In the genomic region with DNA sequence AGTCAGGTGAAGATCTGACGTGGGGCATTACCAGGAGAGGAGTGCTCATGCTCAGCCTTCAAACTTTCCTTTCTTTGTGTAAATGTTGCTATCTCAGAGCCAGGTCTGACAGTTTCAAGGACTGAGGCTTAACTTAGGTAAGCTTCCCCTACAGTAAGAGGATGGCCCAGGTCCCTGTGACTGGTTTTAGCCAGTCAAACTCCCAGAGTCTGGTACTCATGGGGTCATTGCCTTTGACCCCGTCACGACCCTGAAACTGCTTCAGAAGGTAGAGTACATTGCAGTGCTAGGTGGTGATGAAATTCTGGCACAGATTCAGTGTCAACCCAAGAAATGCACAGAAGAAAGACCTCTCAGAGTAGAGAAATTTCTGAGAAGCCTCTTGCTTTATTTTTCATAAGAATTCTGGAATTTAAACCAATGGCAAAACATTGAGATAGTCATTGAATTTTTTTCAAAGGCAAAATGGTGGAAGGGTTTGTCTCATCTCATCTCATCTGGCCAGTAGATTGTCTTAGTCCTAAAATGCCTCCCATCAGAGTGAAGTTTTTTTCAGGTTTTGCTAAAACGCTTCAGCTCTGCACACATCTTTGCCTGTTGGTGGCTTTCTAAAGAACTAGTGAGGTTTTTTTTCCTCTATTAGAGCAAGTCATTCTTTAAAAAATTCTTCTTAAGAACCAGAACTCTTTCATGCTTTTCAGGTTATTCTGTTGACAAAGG, we compare ENCODE assay signal across 16 cellular contexts. TPM values are rescaled to one million over a fixed set of nuclear protein-coding genes. Genes with fewer than 3 reads are reported as not detected.
DNase-seq lines count a peak whose midpoint lies in the region; ATAC-seq and TF ChIP-seq lines count a peak whose summit lies in the region.
"Had no signal": no experiment of that assay in that cellular context is flagged by ENCODE, and none has a peak within 500 bp of the region (broad histone marks: within the 10 kb centered on the region; RNA-seq: fewer than 3 reads in every experiment).

No MANE protein-coding gene starts in this region.

- TF ChIP-seq POLR2A in vagina (IDR thresholded peaks at IDR 0.05) = no peak

- no peaks in the 10 kb centered on the region for H3K79me1 ChIP-seq in mesendoderm (ENCODE audit: low read length)

- H3K18ac ChIP-seq in mesendoderm (ENCODE audit: low read length) = peak overlapping the region; percentile 62

- H3K4me2 ChIP-seq in GM23338 = no peak overlapping the region
- no peak overlapping the region for H3K4me2 ChIP-seq in mesendoderm (ENCODE audit: low read length)

- intact Hi-C loops in vagina (cut with DNase I) = no loop called here

- peaks cover 61% of the 10 kb centered on the region for H3K4me1 Mint-ChIP-seq in GM23338

- H3K27me3 Mint-ChIP-seq in GM23338 (ENCODE audit: insufficient read depth, low read depth, poor library complexity) = peaks cover 3% of the 10 kb centered on the region
- H3K27me3 Mint-ChIP-seq: B cell had no signal

- peak; percentile 10 for DNase-seq in G401 (ENCODE audit: low spot score)
- no peak for DNase-seq in GM23338 (ENCODE audit: low spot score)
- DNase-seq in mesendoderm = no peak
- no peak for DNase-seq in vagina (ENCODE audit: extremely low spot score in 2 of 2)
- no peak for DNase-seq in nucleus accumbens (lab: John Stamatoyannopoulos, UW)
- no peak for DNase-seq in OCI-M1 (lab: John Stamatoyannopoulos, UW)
- DNase-seq: activated CD4-positive, alpha-beta T cell treated with anti-CD3 and anti-CD28 coated beads, Interleukin-2, amount 50 U/mL, for 48 hours; activated naive CD4-positive, alpha-beta T cell treated with anti-CD3 and anti-CD28 coated beads for 36 hours; DND-41; NCI-H2029 treated with DMSO at 0.1 percent for 48 hours; NCI-H774; Right ventricle myocardium superior; stimulated activated CD4-positive, alpha-beta T cell treated with anti-CD3 and anti-CD28 coated beads, Interleukin-1b, Interleukin-23, amount 100 ng/mL, for 48 hours had no signal

- H2BK5ac ChIP-seq in mesendoderm (ENCODE audit: low read length) = peak overlapping the region; percentile 65

- peak overlapping the region; percentile 36 for H3K56ac ChIP-seq in mesendoderm (ENCODE audit: low read length)

- H3K4me3 Mint-ChIP-seq in GM23338 = no peak overlapping the region
- H3K4me3 Mint-ChIP-seq: activated naive CD4-positive, alpha-beta T cell treated with anti-CD3 and anti-CD28 coated beads for 36 hours; B cell had no signal

- no peak overlapping the region for H3K9ac ChIP-seq in mesendoderm (ENCODE audit: low read length)

- no peak overlapping the region for H3K27ac ChIP-seq in GM23338 (ENCODE audit: low read depth)
- peak overlapping the region; percentile 31 for H3K27ac ChIP-seq in angular gyrus (ENCODE audit: low read depth, low read length)
- H3K27ac ChIP-seq in mesendoderm (ENCODE audit: low read depth, low read length) = no peak overlapping the region
- no peak overlapping the region for H3K27ac ChIP-seq in vagina

- peak overlapping the region; percentile 46 for H2AK5ac ChIP-seq in mesendoderm (ENCODE audit: low read length)

- no peak overlapping the region for H3K23ac ChIP-seq in mesendoderm (ENCODE audit: low read length)

- H3K27ac Mint-ChIP-seq in GM23338 = no peak overlapping the region
- H3K27ac Mint-ChIP-seq: activated naive CD4-positive, alpha-beta T cell treated with anti-CD3 and anti-CD28 coated beads for 36 hours had no signal

- H2BK120ac ChIP-seq in mesendoderm (ENCODE audit: low read depth, low read length) = no peak overlapping the region

- no peaks in the 10 kb centered on the region for H3K79me2 ChIP-seq in GM23338 (replicated peaks; ENCODE audit: insufficient read depth)
- no peaks in the 10 kb centered on the region for H3K79me2 ChIP-seq in mesendoderm (ENCODE audit: control insufficient read depth, insufficient read depth, low read length)

- H3K27me3 ChIP-seq in GM23338 (ENCODE audit: insufficient read depth) (no peaks in the 10 kb centered on the region), mesendoderm (ENCODE audit: insufficient read depth, low read length, poor library complexity) (no peaks in the 10 kb centered on the region), vagina (no peaks in the 10 kb centered on the region)

- H3K4me1 ChIP-seq in GM23338 (ENCODE audit: insufficient read depth) = peaks cover 51% of the 10 kb centered on the region
- peaks cover 15% of the 10 kb centered on the region for H3K4me1 ChIP-seq in mesendoderm (ENCODE audit: control insufficient read depth, low read depth, low read length)
- peaks cover 25% of the 10 kb centered on the region for H3K4me1 ChIP-seq in vagina

- no peak overlapping the region for H4K8ac ChIP-seq in mesendoderm (ENCODE audit: low read depth, low read length)

- ATAC-seq in GM23338 = no peak
- ATAC-seq in HG03025 (IDR thresholded peaks at IDR 0.05; ENCODE audit: low FRiP score, unreplicated experiment) = no peak

- no peaks in the 10 kb centered on the region for H3F3A ChIP-seq in GM23338 (replicated peaks; ENCODE audit: low read depth)

- H3K9me2 ChIP-seq in GM23338 (ENCODE audit: insufficient read depth) = no peaks in the 10 kb centered on the region

- TF ChIP-seq CTCF in GM23338 (conservative IDR thresholded peaks at IDR 0.05; ENCODE audit: low read depth in 2 of 2) (no peak), vagina (IDR thresholded peaks at IDR 0.05) (no peak)

- H3K9me3 Mint-ChIP-seq in GM23338 = peaks cover 2% of the 10 kb centered on the region; the same call in 1 of the 3 replicates
- H3K9me3 Mint-ChIP-seq: activated naive CD4-positive, alpha-beta T cell treated with anti-CD3 and anti-CD28 coated beads for 36 hours had no signal

- peak overlapping the region; percentile 39 for H2BK15ac ChIP-seq in mesendoderm (replicated peaks; ENCODE audit: low read depth)

- H4K5ac ChIP-seq in mesendoderm (ENCODE audit: low read length) = no peak overlapping the region

- H2AFZ ChIP-seq in GM23338 = peak overlapping the region; percentile 44; the same call in 1 of the 2 replicates

- in situ Hi-C loops in G401 (cut with HindIII; ENCODE audit: low sequenced_read_pairs) = no loop called here

- H3K36me3 ChIP-seq in GM23338 (ENCODE audit: insufficient read depth) = no peaks in the 10 kb centered on the region
- no peaks in the 10 kb centered on the region for H3K36me3 ChIP-seq in mesendoderm (ENCODE audit: control insufficient read depth, insufficient read depth, low read length)
- no peaks in the 10 kb centered on the region for H3K36me3 ChIP-seq in vagina

- H4K20me1 ChIP-seq in GM23338 (replicated peaks; ENCODE audit: insufficient read depth) = no peaks in the 10 kb centered on the region

- no peak overlapping the region for H3K4ac ChIP-seq in mesendoderm (ENCODE audit: low read depth, low read length)

- H3K4me3 ChIP-seq in GM23338 (no peak overlapping the region), mesendoderm (ENCODE audit: low read length) (no peak overlapping the region), vagina (no peak overlapping the region)

- no peaks in the 10 kb centered on the region for H3K9me3 ChIP-seq in vagina

- H3K36me3 Mint-ChIP-seq in GM23338 (ENCODE audit: low read depth) = no peaks in the 10 kb centered on the region

- no CpG with 5 or more reads among the region's 4 CpGs for WGBS in mesendoderm (ENCODE audit: extremely low coverage, insufficient coverage, low lambda C conversion rate)

TF ChIP-seq in GM23338, 12 proteins besides CTCF, POLR2A, EP300 and RAD21 (continues in another document):
- no peak for TF ChIP-seq JUNB (IDR thresholded peaks at IDR 0.05; ENCODE audit: unreplicated experiment)
- no peak for TF ChIP-seq CREB1 (CRISPR knock-in tag; IDR thresholded peaks at IDR 0.05; ENCODE audit: low read depth)

RNA-seq across cellular contexts. Expression of gene ZBTB38, which starts 23.2 kb away (rescaled TPM):
- 7.4 and 33.8 TPM in 2 replicates for total RNA-seq in G401 (2014; rRNA removed; shearing (Covaris generic))
- total RNA-seq in GM23338 (2014; rRNA removed; shearing (Covaris generic)) = 11.5 and 12.4 TPM in 2 replicates
- polyA plus RNA-seq in GM23338 (2016; fragmentation: Nextera tagmentation; extraction: Ambion mirVana) = 5.9 and 8.7 TPM in 2 replicates
- 20.8 TPM for polyA plus RNA-seq in mesendoderm (2013, experiment 1 of 2)
- 20.5 TPM for polyA plus RNA-seq in mesendoderm (2013, experiment 2 of 2)
- total RNA-seq in vagina = 88.6 TPM
